Comparison of ENCODE assay signal across 8 cellular contexts in the genomic region with DNA sequence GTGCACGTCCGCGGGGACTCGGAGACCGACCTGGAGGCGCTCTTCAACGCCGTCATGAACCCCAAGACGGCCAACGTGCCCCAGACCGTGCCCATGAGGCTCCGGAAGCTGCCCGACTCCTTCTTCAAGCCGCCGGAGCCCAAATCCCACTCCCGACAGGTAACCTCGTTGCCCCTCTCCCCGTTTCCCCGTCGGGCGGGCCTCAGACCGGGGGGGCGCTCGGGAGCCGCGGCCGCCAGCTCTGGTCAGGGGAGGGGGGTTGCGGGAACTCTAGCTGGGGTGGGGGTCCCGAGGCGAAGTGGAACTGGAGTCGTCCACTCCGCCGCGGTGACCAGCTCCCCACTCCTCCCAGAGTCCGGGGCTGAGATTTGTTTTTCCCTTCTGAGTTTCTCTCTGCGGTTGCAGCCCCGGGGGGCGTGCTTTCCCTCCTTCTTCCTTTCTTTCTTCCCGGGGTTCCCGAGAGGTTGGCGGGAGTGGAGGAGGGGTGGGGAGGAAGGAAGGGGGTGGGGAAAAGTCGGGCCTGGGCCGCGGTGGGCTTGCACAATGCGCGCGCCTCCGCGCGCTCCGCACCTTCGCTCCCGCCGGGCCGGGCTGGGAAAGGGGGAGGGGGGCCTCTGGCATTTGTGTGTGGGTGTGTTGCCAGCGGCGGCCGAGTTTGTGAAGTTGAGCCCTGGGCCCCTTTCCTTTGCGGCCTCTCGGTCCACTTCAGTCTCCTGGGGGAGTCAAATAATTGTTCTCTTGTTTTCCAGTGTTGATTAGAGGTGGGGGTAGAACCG. TPM values are rescaled to one million over a fixed set of nuclear protein-coding genes. Genes with fewer than 3 reads are reported as not detected.
A peak's percentile ranks its signal among the peaks of the same experiment; 100 is the strongest.
DNase-seq lines count a peak whose midpoint lies in the region; ATAC-seq and TF ChIP-seq lines count a peak whose summit lies in the region.

No MANE protein-coding gene starts in this region.

- intact Hi-C loops in activated B cell treated with CpG ODN at 0.5 μM for 24 hours (cut with micrococcal nuclease) (loop anchor here (10.0 kb wide), 1 partner anchor 154 kb away; no protein-coding TSS in a partner anchor), esophagus squamous epithelium (cut with DNase I) (loop anchor here (10.0 kb wide), 1 partner anchor 154 kb away; no protein-coding TSS in a partner anchor), mucosa of descending colon (cut with DNase I, micrococcal nuclease) (no loop called here)

- H3K27ac Mint-ChIP-seq in activated B cell treated with CpG ODN at 0.5 μM for 24 hours, result no peak overlapping the region

- no peak for TF ChIP-seq CTCF in AG10803 (conservative IDR thresholded peaks at IDR 0.05; ENCODE audit: low read length)
- no peak for TF ChIP-seq CTCF in activated B cell treated with CpG ODN at 0.5 μM for 24 hours (IDR thresholded peaks at IDR 0.05)
- peak in 1 of 6 experiments; percentile 7 for TF ChIP-seq CTCF in esophagus squamous epithelium (IDR thresholded peaks at IDR 0.05)
- TF ChIP-seq CTCF in mucosa of descending colon (IDR thresholded peaks at IDR 0.05), result no peak

- peaks cover 12% of the 10 kb centered on the region for H3K4me1 Mint-ChIP-seq in activated B cell treated with CpG ODN at 0.5 μM for 24 hours

- no peak for TF ChIP-seq POLR2A in esophagus squamous epithelium (IDR thresholded peaks at IDR 0.05)

- peaks cover 2% of the 10 kb centered on the region for H3K36me3 Mint-ChIP-seq in activated B cell treated with CpG ODN at 0.5 μM for 24 hours (ENCODE audit: low read depth)

- peaks cover 42% of the 10 kb centered on the region for H3K27me3 Mint-ChIP-seq in activated B cell treated with CpG ODN at 0.5 μM for 24 hours

- no peaks in the 10 kb centered on the region for H3K9me3 Mint-ChIP-seq in activated B cell treated with CpG ODN at 0.5 μM for 24 hours

- peak overlapping the region; percentile 79 for H3K4me3 Mint-ChIP-seq in activated B cell treated with CpG ODN at 0.5 μM for 24 hours

- H3K9me3 ChIP-seq in HAP-1, result no peaks in the 10 kb centered on the region
- H3K9me3 ChIP-seq in esophagus squamous epithelium, result no peaks in the 10 kb centered on the region
- H3K9me3 ChIP-seq in mucosa of descending colon, result no peaks in the 10 kb centered on the region

- in situ Hi-C loops in HAP-1 (cut with MboI; ENCODE audit: low sequenced_read_pairs), result no loop called here

- peak overlapping the region; percentile 96 to 99 (median 98) for H3K27ac ChIP-seq in esophagus squamous epithelium
- H3K27ac ChIP-seq in urinary bladder (ENCODE audit: low read depth), result peak overlapping the region; percentile 99

- H3K4me1 ChIP-seq in HAP-1 (peaks cover 35% of the 10 kb centered on the region), esophagus squamous epithelium (peaks cover 3 to 48% (median 26%) of the 10 kb centered on the region in 3 donors), mucosa of descending colon (ENCODE audit: low read depth) (peaks cover 13% of the 10 kb centered on the region), urinary bladder (ENCODE audit: insufficient read depth) (no peaks in the 10 kb centered on the region)

- POLR2A ChIA-PET in activated B cell treated with CpG ODN at 0.5 μM for 24 hours (lab: Charles Lee), result no interaction called here

- no peak for ATAC-seq in activated B cell treated with CpG ODN at 0.5 μM for 24 hours (ENCODE audit: low read depth)
- peak; percentile 52 for ATAC-seq in mucosa of descending colon
- no peak for ATAC-seq in GM21367 (IDR thresholded peaks at IDR 0.05; ENCODE audit: unreplicated experiment)
- ATAC-seq in GM19035 (IDR thresholded peaks at IDR 0.05; ENCODE audit: unreplicated experiment), result no peak

- H3K36me3 ChIP-seq in HAP-1 (replicated peaks), result no peaks in the 10 kb centered on the region; the same call in 1 of the 2 replicates
- H3K36me3 ChIP-seq in esophagus squamous epithelium, result peaks cover 0 to 10% (median 0%) of the 10 kb centered on the region in 3 donors
- no peaks in the 10 kb centered on the region for H3K36me3 ChIP-seq in mucosa of descending colon (ENCODE audit: low read depth)
- no peaks in the 10 kb centered on the region for H3K36me3 ChIP-seq in urinary bladder (ENCODE audit: insufficient read depth)

- DNase-seq in AG10803 (ENCODE audit: low read depth), result peak; percentile 80
- DNase-seq in HAP-1 (ENCODE audit: low spot score in 2 of 2), result peak; percentile 85 to 95
- DNase-seq in activated B cell treated with CpG ODN at 0.5 μM for 24 hours, result no peak
- DNase-seq in esophagus squamous epithelium (lab: John Stamatoyannopoulos, UW), result no peak
- DNase-seq in mucosa of descending colon, result peak; percentile 73 to 82 (median 77)

- H3K27me3 ChIP-seq in HAP-1 (ENCODE audit: low read depth) (no peaks in the 10 kb centered on the region), esophagus squamous epithelium (peaks cover 0 to 12% (median 0%) of the 10 kb centered on the region in 4 donors)

- H3K4me3 ChIP-seq in AG10803 (ENCODE audit: low read length) (peak overlapping the region; percentile 91), HAP-1 (peak overlapping the region; percentile 80), esophagus squamous epithelium (peak overlapping the region; percentile 86 to 95 (median 95)), mucosa of descending colon (peak overlapping the region; percentile 84), urinary bladder (ENCODE audit: low read depth, low read length) (peak overlapping the region; percentile 77)

- 0 to 10% methylated on average over 10 to 12 of the region's 61 CpGs for WGBS in esophagus squamous epithelium, 2 donors
- WGBS in urinary bladder, result under 1% methylated on average over 61 of the region's 61 CpGs

- CTCF ChIA-PET in activated B cell treated with CpG ODN at 0.5 μM for 24 hours (lab: Charles Lee), result no interaction called here

RNA-seq across cellular contexts. Expression of a gene that starts 1.0 kb away (rescaled TPM):
- total RNA-seq in activated B cell treated with CpG ODN at 0.5 μM for 24 hours, result not detected in 2 replicates
- total RNA-seq in esophagus squamous epithelium, result 100 to 1,000 TPM in 3 of 4 donors, 10 to 100 TPM in 1; 97.0 to 177 (median 142) TPM
- 100 to 1,000 TPM in 1 of 3 donors, 10 to 100 TPM in 2; 41.3 to 126 (median 52.2) TPM for total RNA-seq in mucosa of descending colon
- 129 TPM for total RNA-seq in urinary bladder
- 112 TPM for polyA plus RNA-seq in urinary bladder

Comparison
In these comparisons a context has a peak if more than half of its experiments do, and no peak if none do; other contexts are left out.
1. DNase-seq: peak in AG10803 (single experiment), HAP-1 (2 of 2) and mucosa of descending colon (3 of 3); none in activated B cell treated with CpG ODN at 0.5 μM for 24 hours (single experiment) and esophagus squamous epithelium (single experiment).
2. RNA of a gene that starts 1.0 kb away (total RNA-seq): 97.0 to 177 TPM in esophagus squamous epithelium, 129 TPM in urinary bladder (single experiment) and 41.3 to 126 TPM in mucosa of descending colon; not detected in activated B cell treated with CpG ODN at 0.5 μM for 24 hours; every median in the first group is over 10 times any median in the second.
3. intact Hi-C loops: an anchor here in activated B cell treated with CpG ODN at 0.5 μM for 24 hours (10.0 kb wide) and esophagus squamous epithelium (10.0 kb wide); none called in mucosa of descending colon.
4. Peak in every context shown above with its lines, with median percentiles within 50 percentile points of each other: H3K4me3 ChIP-seq.